In genomic region chrX:107565916-107566602, GRCh38 we compare ENCODE assay signal across 10 cellular contexts.
DNase-seq lines count a peak whose midpoint lies in the region; ATAC-seq, FAIRE-seq and TF ChIP-seq lines count a peak whose summit lies in the region.
"Had no signal": no experiment of that assay in that cellular context is flagged by ENCODE, and none has a peak within 500 bp of the region (broad histone marks: within the 10 kb centered on the region; RNA-seq: fewer than 3 reads in every experiment).

No MANE protein-coding gene starts in this region.

- peak overlapping the region; percentile 23 to 54 (median 47) for H3K27ac Mint-ChIP-seq in nephron
- H3K27ac Mint-ChIP-seq in activated CD8-positive, alpha-beta T cell treated with anti-CD3 and anti-CD28 coated beads for 36 hours = no peak overlapping the region

- TF ChIP-seq CTCF in brain microvascular endothelial cell (IDR thresholded peaks at IDR 0.05; ENCODE audit: low read depth, low read length, missing control alignments) (no peak), nephron (IDR thresholded peaks at IDR 0.05; ENCODE audit: unreplicated experiment in 3 of 3) (no peak)
- TF ChIP-seq CTCF in activated CD8-positive, alpha-beta T cell treated with anti-CD3 and anti-CD28 coated beads for 36 hours (IDR thresholded peaks at IDR 0.05) = no peak

- peaks cover 3% of the 10 kb centered on the region for H3K9me3 Mint-ChIP-seq in nephron
- no peaks in the 10 kb centered on the region for H3K9me3 Mint-ChIP-seq in activated CD8-positive, alpha-beta T cell treated with anti-CD3 and anti-CD28 coated beads for 36 hours

- intact Hi-C loops in activated CD8-positive, alpha-beta T cell treated with anti-CD3 and anti-CD28 coated beads for 36 hours (cut with micrococcal nuclease) = no loop called here

- H3K27me3 ChIP-seq in brain microvascular endothelial cell (replicated peaks) = no peaks in the 10 kb centered on the region

- no peak overlapping the region for H3K27ac ChIP-seq in brain microvascular endothelial cell
- H3K27ac ChIP-seq: epithelial cell of prostate had no signal

- no peaks in the 10 kb centered on the region for H3K36me3 ChIP-seq in brain microvascular endothelial cell (replicated peaks)

- H3K4me3 Mint-ChIP-seq in nephron = peak overlapping the region in 1 of 3 experiments; percentile 31
- no peak overlapping the region for H3K4me3 Mint-ChIP-seq in activated CD8-positive, alpha-beta T cell treated with anti-CD3 and anti-CD28 coated beads for 36 hours

- no peak overlapping the region for H3K4me3 ChIP-seq in brain microvascular endothelial cell (ENCODE audit: low read depth, low read length)

- no peaks in the 10 kb centered on the region for H3K36me3 Mint-ChIP-seq in nephron (ENCODE audit: low read depth)
- H3K36me3 Mint-ChIP-seq in activated CD8-positive, alpha-beta T cell treated with anti-CD3 and anti-CD28 coated beads for 36 hours (ENCODE audit: low read depth) = no peaks in the 10 kb centered on the region

- DNase-seq in NCI-H1092 treated with DMSO at 0.1 percent for 48 hours (lab: John Stamatoyannopoulos, UW) (peak; percentile 35), brain microvascular endothelial cell (peak; percentile 64), NCI-H1694 treated with DMSO at 0.1 percent for 48 hours (lab: John Stamatoyannopoulos, UW) (no peak), NOMO-1 treated with DMSO at 0.1 percent for 48 hours (lab: John Stamatoyannopoulos, UW; ENCODE audit: unreplicated experiment) (no peak)
- DNase-seq in activated CD8-positive, alpha-beta T cell treated with anti-CD3 and anti-CD28 coated beads for 36 hours = no peak
- DNase-seq: activated CD4-positive, alpha-beta T cell treated with anti-CD3 and anti-CD28 coated beads, Interleukin-2, amount 50 U/mL, for 48 hours had no signal

- CTCF ChIA-PET in activated CD8-positive, alpha-beta T cell treated with anti-CD3 and anti-CD28 coated beads for 36 hours (lab: Charles Lee) = no interaction called here

- H3K4me1 Mint-ChIP-seq in nephron = peaks cover 12% of the 10 kb centered on the region
- H3K4me1 Mint-ChIP-seq in activated CD8-positive, alpha-beta T cell treated with anti-CD3 and anti-CD28 coated beads for 36 hours (ENCODE audit: low read depth) = no peaks in the 10 kb centered on the region

- FAIRE-seq in G401.6 (lab: Jason Lieb, UNC) = peak; percentile 71

- in situ Hi-C loops in brain microvascular endothelial cell (cut with HindIII; ENCODE audit: low pct_ligation_motif_present, low sequenced_read_pairs) = no loop called here

- H3K27me3 Mint-ChIP-seq in nephron (ENCODE audit: low read depth) = no peaks in the 10 kb centered on the region
- no peaks in the 10 kb centered on the region for H3K27me3 Mint-ChIP-seq in activated CD8-positive, alpha-beta T cell treated with anti-CD3 and anti-CD28 coated beads for 36 hours

- no peak for ATAC-seq in HG03280 (IDR thresholded peaks at IDR 0.05; ENCODE audit: unreplicated experiment)
- no peak for ATAC-seq in activated CD8-positive, alpha-beta T cell treated with anti-CD3 and anti-CD28 coated beads for 36 hours

- POLR2A ChIA-PET in activated CD8-positive, alpha-beta T cell treated with anti-CD3 and anti-CD28 coated beads for 36 hours (lab: Charles Lee) = no interaction called here

Comparison
In these comparisons a context has a peak if more than half of its experiments do, and no peak if none do; other contexts are left out.
1. DNase-seq: peak in NCI-H1092 treated with DMSO at 0.1 percent for 48 hours (single experiment) and brain microvascular endothelial cell (single experiment); none in NCI-H1694 treated with DMSO at 0.1 percent for 48 hours (single experiment), activated CD8-positive, alpha-beta T cell treated with anti-CD3 and anti-CD28 coated beads for 36 hours (single experiment) and NOMO-1 treated with DMSO at 0.1 percent for 48 hours (single experiment).